ENCODE assay signal across 1 cellular context in the genomic region with DNA sequence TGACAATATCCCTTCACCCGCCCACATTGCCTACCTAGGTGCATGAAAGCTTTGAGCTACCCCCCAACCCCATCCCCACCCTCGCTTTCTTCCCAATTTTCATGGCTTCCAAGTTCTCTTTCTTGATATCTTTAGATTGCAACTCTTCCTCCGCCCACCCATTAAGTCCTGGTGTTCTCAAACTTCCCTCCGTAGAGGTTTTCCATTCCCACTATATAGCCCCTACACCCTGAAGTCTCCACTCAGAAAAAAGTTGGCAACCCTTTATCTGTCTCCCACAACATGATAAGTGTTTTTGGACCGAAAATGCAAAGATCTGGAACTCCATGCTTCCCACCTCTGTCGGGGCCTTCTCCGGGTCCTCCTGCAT.
A peak's percentile ranks its signal among the peaks of the same experiment; 100 is the strongest.
TF ChIP-seq lines count a peak whose summit lies in the region.

No MANE protein-coding gene starts in this region.

TF ChIP-seq in HepG2, 621 proteins besides CTCF, POLR2A, EP300 and RAD21:
- TF ChIP-seq ZNF713 (CRISPR knock-in tag; IDR thresholded peaks at IDR 0.05) (no peak), PITX1 (CRISPR knock-in tag; IDR thresholded peaks at IDR 0.05) (0 out of 2 replicates have a peak, but pooled peaks have one; percentile 9)
TF ChIP-seq in HepG2: peak in this region for 1.
